In the genomic region with DNA sequence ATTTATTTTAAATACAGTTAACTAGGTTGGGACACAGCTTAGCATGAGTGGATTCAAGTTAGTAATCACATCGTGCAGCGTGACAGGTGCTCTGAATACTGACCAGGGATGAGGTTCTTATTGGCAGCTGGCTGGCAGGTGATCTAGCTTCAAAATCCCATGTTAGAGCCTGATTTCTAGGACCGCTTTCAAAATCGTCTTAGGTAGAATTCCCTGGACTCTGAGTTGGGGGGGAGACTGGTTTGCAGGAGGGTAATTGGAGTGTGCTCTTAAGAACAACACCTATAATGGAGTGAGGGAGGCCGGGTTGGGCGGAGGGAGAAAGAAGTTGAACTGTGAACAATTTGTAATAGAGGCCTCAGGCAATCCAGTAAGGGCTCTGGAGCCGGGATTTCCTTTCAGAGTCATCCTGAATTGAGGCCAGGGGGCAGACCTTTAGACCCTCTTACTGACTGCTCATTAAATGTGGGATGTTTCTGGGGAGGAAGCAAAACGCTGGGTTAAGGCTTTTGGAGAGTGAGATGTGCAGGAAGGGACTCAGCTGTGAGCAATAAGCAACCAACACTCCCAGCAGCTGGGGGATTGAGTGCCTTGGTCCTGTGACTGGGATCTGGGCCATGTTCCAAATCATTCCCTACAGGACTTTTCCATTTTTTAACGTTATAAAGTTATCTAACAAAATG, we compare ENCODE assay signal across 8 cellular contexts. TPM values are rescaled to one million over a fixed set of nuclear protein-coding genes. Genes with fewer than 3 reads are reported as not detected.
DNase-seq lines count a peak whose midpoint lies in the region; ATAC-seq, FAIRE-seq and TF ChIP-seq lines count a peak whose summit lies in the region.

No MANE protein-coding gene starts in this region.

- 28 to 34% (median 32%) methylated on average over 9 of the region's 9 CpGs for whole genome bisulfite sequencing in adrenal gland, 4 donors

- DNase-seq in BE2C = no peak
- DNase-seq in LHCN-M2 (ENCODE audit: low read depth) = peak; percentile 28
- DNase-seq in brain microvascular endothelial cell = no peak
- no peak for DNase-seq in naive thymus-derived CD4-positive, alpha-beta T cell
- DNase-seq in D721Med (ENCODE audit: insufficient read length, low spot score) = no peak
- no peak for DNase-seq in adrenal gland
- DNase-seq in stimulated activated CD4-positive, alpha-beta T cell treated with anti-CD3 and anti-CD28 coated beads, Interleukin-2, amount 100 ng/mL, for 48 hours = no peak

- TF ChIP-seq POLR2A in adrenal gland (IDR thresholded peaks at IDR 0.05) = no peak

- peaks cover 0 to 4% (median 0%) of the 10 kb centered on the region in 5 donors for H3K27me3 Mint-ChIP-seq in naive thymus-derived CD4-positive, alpha-beta T cell

- peak overlapping the region; percentile 95 for H3K4me3 ChIP-seq in BE2C (ENCODE audit: low read depth, low read length)
- peak overlapping the region; percentile 97 for H3K4me3 ChIP-seq in brain microvascular endothelial cell (ENCODE audit: low read depth, low read length)
- H3K4me3 ChIP-seq in naive thymus-derived CD4-positive, alpha-beta T cell (ENCODE audit: low read length) = no peak overlapping the region
- H3K4me3 ChIP-seq in adrenal gland = no peak overlapping the region

- H3K27ac ChIP-seq in brain microvascular endothelial cell (no peak overlapping the region), adrenal gland (peak overlapping the region in 2 of 5 donors; percentile 87 to 91)
- H3K27ac ChIP-seq in naive thymus-derived CD4-positive, alpha-beta T cell (ENCODE audit: low read depth, low read length) = peak overlapping the region; percentile 76

- H3K9me3 Mint-ChIP-seq in naive thymus-derived CD4-positive, alpha-beta T cell = no peaks in the 10 kb centered on the region

- ATAC-seq in naive thymus-derived CD4-positive, alpha-beta T cell = no peak
- no peak for ATAC-seq in GM18907 (IDR thresholded peaks at IDR 0.05; ENCODE audit: unreplicated experiment)

- peak overlapping the region; percentile 84 to 99 (median 90) for H3K4me3 Mint-ChIP-seq in naive thymus-derived CD4-positive, alpha-beta T cell

- H3K36me3 ChIP-seq in BE2C (peaks cover 13% of the 10 kb centered on the region), brain microvascular endothelial cell (replicated peaks) (peaks cover 10% of the 10 kb centered on the region), adrenal gland (replicated peaks in 1 of 2) (peaks cover 0 to 8% of the 10 kb centered on the region in 2 donors)
- H3K36me3 ChIP-seq in naive thymus-derived CD4-positive, alpha-beta T cell (ENCODE audit: control insufficient read depth in 2 of 3, insufficient read depth in 3 of 3, low read length in 3 of 3) = peaks cover 5 to 26% (median 5%) of the 10 kb centered on the region in 3 experiments

- peak overlapping the region; percentile 81 to 99 (median 94) for H3K27ac Mint-ChIP-seq in naive thymus-derived CD4-positive, alpha-beta T cell

- H3K27me3 ChIP-seq in BE2C (no peaks in the 10 kb centered on the region; the same call in 1 of the 2 replicates), brain microvascular endothelial cell (replicated peaks) (no peaks in the 10 kb centered on the region), adrenal gland (no peaks in the 10 kb centered on the region)
- no peaks in the 10 kb centered on the region for H3K27me3 ChIP-seq in naive thymus-derived CD4-positive, alpha-beta T cell (ENCODE audit: control insufficient read depth in 2 of 2, insufficient read depth in 2 of 2, low read length in 2 of 2)

- no peaks in the 10 kb centered on the region for H3K9me3 ChIP-seq in BE2C
- H3K9me3 ChIP-seq in naive thymus-derived CD4-positive, alpha-beta T cell (ENCODE audit: control insufficient read depth in 2 of 3, low read length in 3 of 3) = no peaks in the 10 kb centered on the region
- H3K9me3 ChIP-seq in adrenal gland (replicated peaks in 1 of 3) = no peaks in the 10 kb centered on the region

- CTCF ChIA-PET in naive thymus-derived CD4-positive, alpha-beta T cell (lab: Charles Lee) = interaction anchor here (0.6 to 4.4 kb wide), 8 partner anchors 12 to 1391 kb away, joined by 3 to 54 read pairs (median 3); a partner anchor contains a TSS

- peaks cover 0 to 10% (median 4%) of the 10 kb centered on the region in 5 donors for H3K36me3 Mint-ChIP-seq in naive thymus-derived CD4-positive, alpha-beta T cell

- TF ChIP-seq CTCF in BE2C (IDR thresholded peaks at IDR 0.05; ENCODE audit: low read depth, low read length) (no peak), brain microvascular endothelial cell (IDR thresholded peaks at IDR 0.05; ENCODE audit: low read depth, low read length, missing control alignments) (no peak), D721Med (IDR thresholded peaks at IDR 0.05; ENCODE audit: insufficient read depth, missing control alignments) (no peak), adrenal gland (IDR thresholded peaks at IDR 0.05) (peak in 2 of 6 experiments; percentile 1 to 4)

- no peak for FAIRE-seq in D721Med (lab: Jason Lieb, UNC)

- POLR2A ChIA-PET in naive thymus-derived CD4-positive, alpha-beta T cell (lab: Charles Lee) = interaction anchor here (0.6 to 2.3 kb wide), 5 partner anchors 18 to 1428 kb away, joined by 3 to 39 read pairs (median 4); a partner anchor contains a TSS

- H3K4me1 ChIP-seq in BE2C (peaks cover 3% of the 10 kb centered on the region; the same call in 1 of the 2 replicates), adrenal gland (replicated peaks in 1 of 2) (peaks cover 8 to 17% of the 10 kb centered on the region in 2 donors)
- H3K4me1 ChIP-seq in naive thymus-derived CD4-positive, alpha-beta T cell (ENCODE audit: control insufficient read depth in 2 of 2, insufficient read depth in 2 of 2, low read length in 2 of 2) = peaks cover 13% of the 10 kb centered on the region in 2 donors

- H3K4me1 Mint-ChIP-seq in naive thymus-derived CD4-positive, alpha-beta T cell = peaks cover 0 to 21% (median 20%) of the 10 kb centered on the region in 7 donors

- in situ Hi-C loops in brain microvascular endothelial cell (cut with HindIII; ENCODE audit: low pct_ligation_motif_present, low sequenced_read_pairs) = no loop called here

- intact Hi-C loops in naive thymus-derived CD4-positive, alpha-beta T cell (cut with micrococcal nuclease) = loop anchor here (1.0 to 10.0 kb wide), 9 partner anchors 163 to 2002 kb away; a partner anchor contains a TSS
- intact Hi-C loops in adrenal gland (cut with DNase I) = loop anchor here in 1 of 2 donors (5.0 kb wide), 1 partner anchor 1266 kb away; a partner anchor contains a TSS

RNA-seq across cellular contexts. Expression of a gene that starts 0.9 kb away (rescaled TPM):
- polyA plus RNA-seq in BE2C (2012; ENCODE audit: insufficient read depth, insufficient read length, low read depth) = 37.1 TPM
- total RNA-seq in LHCN-M2 (2014; rRNA removed) (27.2 and 31.8 TPM in 2 replicates), adrenal gland (10 to 100 TPM; 14.7 to 53.4 (median 18.4) TPM)
- polyA plus RNA-seq in LHCN-M2 (2012) = 17.5 TPM
- 10 to 100 TPM; 11.3 to 24.0 (median 17.9) TPM for total RNA-seq in naive thymus-derived CD4-positive, alpha-beta T cell
- polyA plus RNA-seq in naive thymus-derived CD4-positive, alpha-beta T cell = 10 to 100 TPM; 15.0 to 22.5 TPM
- 10 to 100 TPM in 2 of 3 donors, 1 to 10 TPM in 1; 6.9 to 27.8 (median 17.9) TPM for polyA plus RNA-seq in adrenal gland

Comparison
In these comparisons a context has a peak if more than half of its experiments do, and no peak if none do; other contexts are left out.
1. H3K4me3 ChIP-seq: peak in BE2C (single experiment) and brain microvascular endothelial cell (single experiment); none in naive thymus-derived CD4-positive, alpha-beta T cell (single experiment) and adrenal gland (0 of 4).